ENCODE assay signal across 8 cellular contexts in the genomic region with DNA sequence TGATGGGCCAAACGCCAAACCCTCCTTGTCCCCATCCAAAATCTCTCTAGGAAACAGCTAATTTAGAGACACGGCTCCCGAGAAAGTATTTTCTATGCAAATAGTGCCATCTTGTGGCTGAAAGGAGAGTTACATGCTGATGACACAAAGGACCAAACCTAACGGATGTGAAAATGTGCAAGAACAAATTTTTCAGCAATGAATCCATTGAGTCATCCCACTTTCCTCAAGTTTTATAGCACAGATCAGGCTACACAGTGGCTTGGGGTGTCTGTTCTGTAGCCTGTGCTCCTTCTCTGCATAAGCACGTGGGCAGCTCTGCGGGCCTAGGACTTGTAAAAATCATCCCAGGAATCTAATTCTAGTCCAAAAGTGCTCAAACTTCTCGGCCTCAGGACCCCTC.
DNase-seq lines count a peak whose midpoint lies in the region; ATAC-seq, FAIRE-seq and TF ChIP-seq lines count a peak whose summit lies in the region.

No MANE protein-coding gene starts in this region.

- dilution Hi-C loops in keratinocyte (cut with MboI; ENCODE audit: extremely low pct_ligation_motif_present, low sequenced_read_pairs) = no loop called here

- no peak overlapping the region for H3K4me2 ChIP-seq in keratinocyte (ENCODE audit: control insufficient read depth, extremely low read depth, insufficient read depth, low read depth, low read length)

- peak; percentile 73 for TF ChIP-seq CTCF in cardiac fibroblast (IDR thresholded peaks at IDR 0.05; ENCODE audit: low read depth, low read length)
- TF ChIP-seq CTCF in keratinocyte (optimal IDR thresholded peaks at IDR 0.05 in 1 of 3, IDR thresholded peaks at IDR 0.05 in 1 of 3, conservative IDR thresholded peaks at IDR 0.05 in 1 of 3; ENCODE audit: extremely low read depth in 1 of 3, insufficient read depth in 2 of 3, low read length in 3 of 3) = peak; percentile 53 to 67 (median 58)

- no peaks in the 10 kb centered on the region for H4K20me1 ChIP-seq in keratinocyte (ENCODE audit: control insufficient read depth, extremely low read depth, insufficient read depth, low read length)

- no peak overlapping the region for H2AFZ ChIP-seq in keratinocyte (ENCODE audit: control insufficient read depth, low read length)

- peak; percentile 56 for DNase-seq in Caki2 (ENCODE audit: low read depth)
- DNase-seq in GOT3 (lab: John Stamatoyannopoulos, UW) = peak; percentile 19
- DNase-seq in NCI-H1694 (lab: John Stamatoyannopoulos, UW) = peak; percentile 91
- peak; percentile 31 for DNase-seq in T1000 (lab: John Stamatoyannopoulos, UW)
- DNase-seq in cardiac fibroblast (ENCODE audit: low read depth in 2 of 2) = peak; percentile 76 to 90
- peak; percentile 30 for DNase-seq in keratinocyte (ENCODE audit: low read depth, low spot score)
- peak; percentile 25 for DNase-seq in stimulated activated CD4-positive, alpha-beta T cell treated with anti-CD3 and anti-CD28 coated beads, Interleukin-2, amount 100 ng/mL, for 4 hours (ENCODE audit: low read depth)

- in situ Hi-C loops in Caki2 (cut with HindIII; ENCODE audit: low pct_unique_long_range_greater_than_20kb, low sequenced_read_pairs) = no loop called here

- H3K9ac ChIP-seq in keratinocyte (ENCODE audit: control insufficient read depth, extremely low read depth, insufficient read depth, low read length) = no peak overlapping the region

- peak; percentile 94 for FAIRE-seq in keratinocyte (lab: Jason Lieb, UNC)

- H3K27me3 ChIP-seq in keratinocyte (ENCODE audit: control insufficient read depth, extremely low read depth, insufficient read depth, low read length) = no peaks in the 10 kb centered on the region

- no peaks in the 10 kb centered on the region for H3K9me1 ChIP-seq in keratinocyte (ENCODE audit: control insufficient read depth, extremely low read depth, insufficient read depth, low read length)

- no peaks in the 10 kb centered on the region for H3K9me3 ChIP-seq in keratinocyte (ENCODE audit: control insufficient read depth, low read depth, low read length)

- H3K79me2 ChIP-seq in keratinocyte (ENCODE audit: control insufficient read depth, insufficient read depth, low read length) = no peaks in the 10 kb centered on the region

- H3K4me3 ChIP-seq in cardiac fibroblast (replicated peaks in 1 of 2; ENCODE audit: low read depth in 2 of 2, low read length in 2 of 2) (no peak overlapping the region), keratinocyte (ENCODE audit: control insufficient read depth in 2 of 3, extremely low read depth in 1 of 3, insufficient read depth in 2 of 3, low read depth in 1 of 3, low read length in 3 of 3) (no peak overlapping the region)

- H3K27ac ChIP-seq in keratinocyte (ENCODE audit: control insufficient read depth, insufficient read depth, low read length) = no peak overlapping the region

- no peaks in the 10 kb centered on the region for H3K36me3 ChIP-seq in keratinocyte (ENCODE audit: control insufficient read depth in 2 of 2, extremely low read depth in 1 of 2, insufficient read depth in 2 of 2, low read length in 2 of 2)

- H3K4me1 ChIP-seq in keratinocyte (ENCODE audit: control insufficient read depth, extremely low read depth, insufficient read depth, low read length) = peaks cover 11% of the 10 kb centered on the region

- no peak for ATAC-seq in GM18517 (IDR thresholded peaks at IDR 0.05; ENCODE audit: unreplicated experiment)

Comparison
In these comparisons a context has a peak if more than half of its experiments do, and no peak if none do; other contexts are left out.
1. DNase-seq: peak in every context shown above with its lines; median percentile 91 in NCI-H1694; 83 in cardiac fibroblast; 56 in Caki2; 31 in T1000; 30 in keratinocyte; 25 in stimulated activated CD4-positive, alpha-beta T cell treated with anti-CD3 and anti-CD28 coated beads, Interleukin-2, amount 100 ng/mL, for 4 hours; 19 in GOT3.